8 cellular contexts compared by ENCODE assay signal in the genomic region with DNA sequence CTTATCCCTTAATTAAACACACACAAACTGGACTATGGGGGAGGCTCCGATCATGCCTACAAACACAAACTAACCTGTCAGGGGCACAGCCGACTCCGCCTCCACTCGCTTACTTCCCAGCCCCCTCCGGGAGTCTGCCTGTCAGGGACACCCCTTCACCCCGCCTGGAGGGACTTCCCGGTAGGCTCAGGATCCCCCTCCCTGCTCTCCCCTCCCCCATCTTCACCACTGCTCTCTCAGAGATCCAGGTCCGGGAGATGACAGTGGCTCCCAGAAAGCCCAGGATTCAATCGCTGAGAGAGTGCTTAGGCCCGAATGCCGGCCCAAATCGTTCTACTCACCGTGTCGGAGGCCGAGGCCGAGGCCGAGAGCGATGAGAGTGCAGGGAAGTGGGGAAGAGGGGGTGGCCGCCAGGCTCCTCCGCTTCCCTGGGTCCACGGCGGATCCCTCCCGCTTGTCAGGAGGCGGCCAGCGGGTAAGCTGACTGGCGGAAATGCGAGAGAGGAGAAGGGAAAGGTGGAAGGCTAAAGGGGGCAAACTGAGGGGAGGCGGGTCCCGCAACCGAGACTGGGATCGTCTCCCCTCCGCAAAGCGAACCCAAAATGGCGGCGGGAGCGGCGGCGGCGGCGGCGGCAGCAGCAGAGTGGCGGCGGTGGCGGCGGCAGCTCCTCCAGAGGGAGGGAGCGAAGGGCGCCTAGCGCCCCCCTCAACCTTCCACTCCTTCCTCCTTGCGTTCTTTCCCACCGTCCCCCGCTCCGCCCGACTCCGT. TPM values are rescaled to one million over a fixed set of nuclear protein-coding genes. Genes with fewer than 3 reads are reported as not detected.
A peak's percentile ranks its signal among the peaks of the same experiment; 100 is the strongest.
DNase-seq lines count a peak whose midpoint lies in the region; ATAC-seq and TF ChIP-seq lines count a peak whose summit lies in the region.
"Not testable (repeated sequence)": the region's sequence is repeated elsewhere in the genome, so short reads cannot be mapped to it uniquely, and the experiment has no call there.

No MANE protein-coding gene starts in this region.

- ATAC-seq in activated naive CD8-positive, alpha-beta T cell treated with anti-CD3 and anti-CD28 coated beads, Interleukin-2, amount 10 ng/mL, durations not matched to agents 7 days and 5 days (ENCODE audit: low read depth) = peak; percentile 27

- not testable (repeated sequence) for BruUV-seq in Calu3 (replicated peaks; lab: Mats Ljungman, UMichigan)

- POLR2A ChIA-PET in activated naive CD8-positive, alpha-beta T cell treated with anti-CD3 and anti-CD28 coated beads, Interleukin-2, amount 10 ng/mL, durations not matched to agents 7 days and 5 days (lab: Charles Lee) = interaction anchor here (1.3 to 2.0 kb wide), 3 partner anchors 13 to 300 kb away, joined by 3 to 4 read pairs (median 4); partner anchors contain the start of gene SCAMP3

- not testable (repeated sequence) for H3K9me3 ChIP-seq in GM23248 (ENCODE audit: low read depth); neural cell (ENCODE audit: low read length)

- H3K9ac ChIP-seq in GM23248 (peak overlapping the region; percentile 98), neural cell (ENCODE audit: low read length) (peak overlapping the region; percentile 99)

- not testable (repeated sequence) for H3K36me3 ChIP-seq in GM23248 (ENCODE audit: low read depth); neural cell (ENCODE audit: insufficient read depth, low read length)

- peaks cover 22% of the 10 kb centered on the region for H3K4me1 ChIP-seq in GM23248 (ENCODE audit: insufficient read depth)

- H3K27me3 ChIP-seq in GM23248 (replicated peaks; ENCODE audit: insufficient read depth); neural cell (ENCODE audit: insufficient read depth, low read depth, low read length): not testable (repeated sequence)

- intact Hi-C loops in Calu3 (cut with micrococcal nuclease; ENCODE audit: unreplicated experiment) = not testable (repeated sequence)

- DNase-seq in Calu3 = peak; percentile 75
- peak; percentile 75 for DNase-seq in GM23248
- peak; percentile 11 for DNase-seq in KG1 (lab: John Stamatoyannopoulos, UW)
- peak; percentile 47 for DNase-seq in T-helper 22 cell (ENCODE audit: low read depth)
- peak; percentile 75 for DNase-seq in activated naive CD8-positive, alpha-beta T cell treated with anti-CD3 and anti-CD28 coated beads, Interleukin-2, amount 10 ng/mL, durations not matched to agents 7 days and 5 days
- DNase-seq in germinal center (ENCODE audit: low spot score) = peak; percentile 57
- DNase-seq in stimulated activated CD8-positive, alpha-beta memory T cell treated with anti-CD3 and anti-CD28 coated beads, Interleukin-7, amount 100 ng/mL, for 1 hour (ENCODE audit: low read depth in 2 of 2) = peak; percentile 29 to 42

- peak overlapping the region; percentile 73 for H3K4me2 ChIP-seq in GM23248 (ENCODE audit: unreplicated experiment)
- not testable (repeated sequence) for H3K4me2 ChIP-seq in neural cell (ENCODE audit: low read length)

- H3F3A ChIP-seq in GM23248 (ENCODE audit: insufficient read depth) = peaks cover 27% of the 10 kb centered on the region
- H3F3A ChIP-seq in neural cell (ENCODE audit: insufficient read depth, low read length, poor library complexity, severe bottlenecking) = not testable (repeated sequence)

- WGBS in GM23248 (ENCODE audit: low coverage in 1 of 2, low lambda C conversion rate in 2 of 2, missing lambda C conversion rate in 2 of 2), 2 experiments = 1 to 3% methylated on average over 18 to 50 of the region's 54 CpGs

- H4K20me1 ChIP-seq in GM23248 (ENCODE audit: insufficient read depth) = peaks cover 18% of the 10 kb centered on the region; the same call in 1 of the 2 replicates
- not testable (repeated sequence) for H4K20me1 ChIP-seq in neural cell (ENCODE audit: insufficient read depth)

- not testable (repeated sequence) for H3K9me3 Mint-ChIP-seq in Calu3 (ENCODE audit: low read depth, unreplicated experiment); activated naive CD8-positive, alpha-beta T cell treated with anti-CD3 and anti-CD28 coated beads, Interleukin-2, amount 10 ng/mL, durations not matched to agents 7 days and 5 days

- TF ChIP-seq CTCF in Calu3 (IDR thresholded peaks at IDR 0.05; ENCODE audit: unreplicated experiment); neural cell (IDR thresholded peaks at IDR 0.05; ENCODE audit: poor library complexity, severe bottlenecking): not testable (repeated sequence)

- not testable (repeated sequence) for H3K27me3 Mint-ChIP-seq in Calu3 (ENCODE audit: unreplicated experiment); activated naive CD8-positive, alpha-beta T cell treated with anti-CD3 and anti-CD28 coated beads, Interleukin-2, amount 10 ng/mL, durations not matched to agents 7 days and 5 days

- H3K4me3 Mint-ChIP-seq in Calu3 (ENCODE audit: low read depth, unreplicated experiment) = peak overlapping the region; percentile 99
- peak overlapping the region; percentile 99 for H3K4me3 Mint-ChIP-seq in activated naive CD8-positive, alpha-beta T cell treated with anti-CD3 and anti-CD28 coated beads, Interleukin-2, amount 10 ng/mL, durations not matched to agents 7 days and 5 days

- peaks cover 84% of the 10 kb centered on the region for H3K79me2 ChIP-seq in GM23248 (ENCODE audit: insufficient read depth)
- H3K79me2 ChIP-seq in neural cell (replicated peaks; ENCODE audit: insufficient read depth, low read length) = peaks cover 63% of the 10 kb centered on the region

- peaks cover 43% of the 10 kb centered on the region for H3K36me3 Mint-ChIP-seq in Calu3 (ENCODE audit: insufficient read depth, unreplicated experiment)
- H3K36me3 Mint-ChIP-seq in activated naive CD8-positive, alpha-beta T cell treated with anti-CD3 and anti-CD28 coated beads, Interleukin-2, amount 10 ng/mL, durations not matched to agents 7 days and 5 days = peaks cover 14% of the 10 kb centered on the region

- peak; percentile 35 for TF ChIP-seq RAD21 in neural cell (conservative IDR thresholded peaks at IDR 0.05)

- H3K4me3 ChIP-seq in GM23248 (peak overlapping the region; percentile 97), neural cell (ENCODE audit: low read length) (peak overlapping the region; percentile 88)

- in situ Hi-C loops in GM23248 (cut with MboI) = not testable (repeated sequence)

- H2AFZ ChIP-seq in GM23248 = peak overlapping the region; percentile 88
- H2AFZ ChIP-seq in neural cell (ENCODE audit: low read depth, low read length) = peak overlapping the region; percentile 85

- not testable (repeated sequence) for H3K9me2 ChIP-seq in GM23248 (ENCODE audit: insufficient read depth); neural cell (ENCODE audit: insufficient read depth, low read length)

- CTCF ChIA-PET in Calu3 (lab: Charles Lee) = not testable (repeated sequence)

- TF ChIP-seq EP300 in neural cell (conservative IDR thresholded peaks at IDR 0.05; ENCODE audit: poor library complexity, severe bottlenecking) = peak; percentile 41

- H3K27ac ChIP-seq in GM23248 (peak overlapping the region; percentile 97), neural cell (ENCODE audit: low read length) (peak overlapping the region; percentile 100)

- peak overlapping the region; percentile 98 for H3K27ac Mint-ChIP-seq in Calu3 (ENCODE audit: unreplicated experiment)
- peak overlapping the region; percentile 98 for H3K27ac Mint-ChIP-seq in activated naive CD8-positive, alpha-beta T cell treated with anti-CD3 and anti-CD28 coated beads, Interleukin-2, amount 10 ng/mL, durations not matched to agents 7 days and 5 days

- H3K4me1 Mint-ChIP-seq in Calu3 (ENCODE audit: low read depth, unreplicated experiment) = peaks cover 17% of the 10 kb centered on the region
- peaks cover 28% of the 10 kb centered on the region for H3K4me1 Mint-ChIP-seq in activated naive CD8-positive, alpha-beta T cell treated with anti-CD3 and anti-CD28 coated beads, Interleukin-2, amount 10 ng/mL, durations not matched to agents 7 days and 5 days

TF ChIP-seq in neural cell, 6 proteins besides CTCF, POLR2A, EP300 and RAD21:
- peak; percentile 45 for TF ChIP-seq MXI1 (conservative IDR thresholded peaks at IDR 0.05; ENCODE audit: poor library complexity, severe bottlenecking)
- peak; percentile 48 for TF ChIP-seq SMC3 (conservative IDR thresholded peaks at IDR 0.05; ENCODE audit: poor library complexity)
- peak; percentile 72 for TF ChIP-seq TAF1 (IDR thresholded peaks at IDR 0.05; ENCODE audit: low read depth)

RNA-seq across cellular contexts. Expression of gene ASH1L, which starts 0.6 kb away (rescaled TPM):
- 65.9 and 71.8 TPM in 2 replicates for total RNA-seq in Calu3 (2022)
- 18.2 and 20.0 TPM in 2 replicates for total RNA-seq in GM23248 (2014; rRNA removed; shearing (Covaris generic))
- polyA plus RNA-seq in GM23248 (2016; fragmentation: Nextera tagmentation; extraction: Ambion mirVana) = 15.2 and 15.9 TPM in 2 replicates
- 10 to 100 TPM; 57.8 to 62.3 TPM for total RNA-seq in activated naive CD8-positive, alpha-beta T cell treated with anti-CD3 and anti-CD28 coated beads, Interleukin-2, amount 10 ng/mL, durations not matched to agents 7 days and 5 days
- polyA plus RNA-seq in neural cell = 13.7 and 16.2 TPM in 2 replicates
- polyA minus RNA-seq in neural cell = 92.8 and 108 TPM in 2 replicates

RNA-seq across cellular contexts. Expression of gene MSTO1, which starts 48.0 kb away (rescaled TPM):
- 75.2 and 87.5 TPM in 2 replicates for total RNA-seq in Calu3 (2022)
- 16.0 and 46.7 TPM in 2 replicates for total RNA-seq in GM23248 (2014; rRNA removed; shearing (Covaris generic))
- polyA plus RNA-seq in GM23248 (2016; fragmentation: Nextera tagmentation; extraction: Ambion mirVana) (39.0 and 40.6 TPM in 2 replicates), neural cell (53.8 and 64.5 TPM in 2 replicates)
- total RNA-seq in activated naive CD8-positive, alpha-beta T cell treated with anti-CD3 and anti-CD28 coated beads, Interleukin-2, amount 10 ng/mL, durations not matched to agents 7 days and 5 days = 10 to 100 TPM; 69.0 to 74.5 TPM
- polyA minus RNA-seq in neural cell = 39.4 and 56.5 TPM in 2 replicates

Comparison
In these comparisons a context has a peak if more than half of its experiments do, and no peak if none do; other contexts are left out.
1. Peak in every context shown above with its lines: DNase-seq, ATAC-seq, H3K4me3 ChIP-seq and H3K27ac ChIP-seq.
2. DNase-seq: peak in every context shown above with its lines; median percentile 75 in Calu3; 75 in GM23248; 75 in activated naive CD8-positive, alpha-beta T cell treated with anti-CD3 and anti-CD28 coated beads, Interleukin-2, amount 10 ng/mL, durations not matched to agents 7 days and 5 days; 57 in germinal center; 47 in T-helper 22 cell; 36 in stimulated activated CD8-positive, alpha-beta memory T cell treated with anti-CD3 and anti-CD28 coated beads, Interleukin-7, amount 100 ng/mL, for 1 hour; 11 in KG1.